ENCODE assay signal across 10 cellular contexts in the genomic region with DNA sequence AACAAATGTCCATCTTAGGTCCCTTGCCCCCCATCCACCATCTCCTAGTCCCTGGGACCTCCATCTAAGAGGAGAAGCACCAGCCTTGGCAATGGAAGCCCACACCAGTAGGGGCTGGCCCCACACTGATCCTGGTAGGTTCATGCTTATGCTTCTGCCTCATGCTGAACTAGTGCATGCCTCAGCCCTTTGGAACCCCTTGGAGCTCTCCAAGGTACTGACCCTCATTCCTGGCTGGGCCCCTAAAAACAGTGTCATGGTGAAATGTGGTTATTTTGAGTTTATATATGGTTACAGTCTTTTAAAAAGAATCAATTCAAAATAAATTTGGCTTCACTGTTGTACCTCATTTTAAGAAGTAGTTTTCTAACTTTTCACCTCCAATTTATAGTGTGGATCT.
DNase-seq lines count a peak whose midpoint lies in the region; ATAC-seq, FAIRE-seq and TF ChIP-seq lines count a peak whose summit lies in the region.
"Had no signal": no experiment of that assay in that cellular context is flagged by ENCODE, and none has a peak within 500 bp of the region (broad histone marks: within the 10 kb centered on the region; RNA-seq: fewer than 3 reads in every experiment).

No MANE protein-coding gene starts in this region.

- H3K4me3 Mint-ChIP-seq in neural progenitor cell, result no peak overlapping the region

- H3K27me3 ChIP-seq in GM12878 (replicated peaks in 1 of 2; ENCODE audit: control insufficient read depth in 2 of 2, insufficient read depth in 2 of 2, low read length in 1 of 2) (no peaks in the 10 kb centered on the region), neural progenitor cell (no peaks in the 10 kb centered on the region)

- H4K20me1 ChIP-seq in GM12878 (ENCODE audit: control insufficient read depth, insufficient read depth) (no peaks in the 10 kb centered on the region; the same call in 1 of the 2 replicates), neural progenitor cell (ENCODE audit: low read depth) (peaks cover 7% of the 10 kb centered on the region)

- TF ChIP-seq POLR2A in GM12878 (IDR thresholded peaks at IDR 0.05; ENCODE audit: low read depth, low read length), result no peak

- H3K79me2 ChIP-seq in GM12878 (ENCODE audit: control insufficient read depth, insufficient read depth, low read length), result 0 out of 2 replicates have a peak, but pooled peaks cover 3% of the 10 kb centered on the region
- H3K79me2 ChIP-seq in neural progenitor cell (ENCODE audit: low read depth), result no peaks in the 10 kb centered on the region

- FAIRE-seq in GM12878 (lab: Jason Lieb, UNC), result no peak

- POLR2A ChIA-PET in GM12878 (lab: Charles Lee), result interaction anchor here (1.0 to 1.5 kb wide), 2 partner anchors 82 to 137 kb away, joined by 3 read pairs; no protein-coding TSS in a partner anchor

- CTCF ChIA-PET in GM12878 (lab: Yijun Ruan, JAX), result interaction anchor here (0.9 to 4.7 kb wide), 15 partner anchors 25 to 363 kb away, joined by 3 to 35 read pairs (median 5); no protein-coding TSS in a partner anchor

- peaks cover 5% of the 10 kb centered on the region for H3F3A ChIP-seq in neural progenitor cell (ENCODE audit: low read depth)

- intact Hi-C loops in GM12878 (cut with micrococcal nuclease; ENCODE audit: unreplicated experiment), result loop anchor here (2.0 to 10.0 kb wide), 3 partner anchors 147 to 334 kb away; no protein-coding TSS in a partner anchor

- SMC1A ChIA-PET in GM12878 (lab: Charles Lee; ENCODE audit: uncharacterized antibody, unreplicated experiment), result interaction anchor here (0.9 to 5.1 kb wide), 16 partner anchors 21 to 297 kb away, joined by 3 to 36 read pairs (median 4); no protein-coding TSS in a partner anchor

- no peaks in the 10 kb centered on the region for H3K36me3 Mint-ChIP-seq in neural progenitor cell
- H3K36me3 Mint-ChIP-seq: activated naive CD4-positive, alpha-beta T cell treated with anti-CD3 and anti-CD28 coated beads, Interleukin-2, amount 50 U/mL, for 72 hours had no signal

- ATAC-seq in GM12878 (peak; percentile 33), GM21367 (IDR thresholded peaks at IDR 0.05; ENCODE audit: unreplicated experiment) (no peak), GM18520 (IDR thresholded peaks at IDR 0.05; ENCODE audit: unreplicated experiment) (no peak)
- ATAC-seq: right cardiac atrium had no signal

- peak; percentile 19; the same call in 1 of the 2 replicates for TF ChIP-seq RAD21 in GM12878 (IDR thresholded peaks at IDR 0.05; ENCODE audit: insufficient read depth, low read depth, low read length)

- H3K4me2 ChIP-seq in GM12878 (ENCODE audit: control insufficient read depth, insufficient read depth) (0 out of 2 replicates have a peak overlapping the region, but pooled peaks have one; percentile 35), neural progenitor cell (no peak overlapping the region)

- H3K9ac ChIP-seq in GM12878 (ENCODE audit: control insufficient read depth, insufficient read depth, low read length) (no peak overlapping the region), neural progenitor cell (no peak overlapping the region)

- peaks cover 15% of the 10 kb centered on the region for H3K4me1 Mint-ChIP-seq in neural progenitor cell

- TF ChIP-seq CTCF in GM20000 (IDR thresholded peaks at IDR 0.05; ENCODE audit: extremely low read depth, missing control alignments), result no peak
- TF ChIP-seq CTCF in GM12878 (IDR thresholded peaks at IDR 0.05 in 2 of 3, conservative IDR thresholded peaks at IDR 0.05 in 1 of 3; ENCODE audit: control insufficient read depth in 2 of 3, extremely low read depth in 1 of 3, insufficient read depth in 1 of 3, low read depth in 3 of 3, low read length in 3 of 3), result no peak
- no peak for TF ChIP-seq CTCF in neural progenitor cell (IDR thresholded peaks at IDR 0.05)

- DNase-seq in GM20000 (ENCODE audit: low spot score) (peak; percentile 49), OCI-M1 (lab: John Stamatoyannopoulos, UW) (peak; percentile 46), GM12878 (ENCODE audit: low read depth, low spot score) (no peak), neural progenitor cell (ENCODE audit: low spot score) (peak; percentile 74), T-helper 9 cell (no peak), SK-N-DZ (ENCODE audit: low spot score) (no peak)

- BruUV-seq in GM12878 (replicated peaks; lab: Mats Ljungman, UMichigan), result no TSS peak

- no peak overlapping the region for H3K27ac ChIP-seq in GM12878 (ENCODE audit: control insufficient read depth, insufficient read depth)
- no peak overlapping the region for H3K27ac ChIP-seq in neural progenitor cell

- in situ Hi-C loops in GM12878 (cut with MboI), result no loop called here

- no peaks in the 10 kb centered on the region for H3K36me3 ChIP-seq in GM12878 (ENCODE audit: control insufficient read depth in 2 of 2, insufficient read depth in 2 of 2, low read length in 1 of 2)
- H3K36me3 ChIP-seq in neural progenitor cell, result no peaks in the 10 kb centered on the region

- H3K4me3 ChIP-seq in GM12878, result no peak overlapping the region
- H3K4me3 ChIP-seq in neural progenitor cell, result no peak overlapping the region

- H2AFZ ChIP-seq in GM12878 (ENCODE audit: control insufficient read depth, low read depth, low read length) (no peak overlapping the region), neural progenitor cell (replicated peaks) (no peak overlapping the region)

- H3K27ac Mint-ChIP-seq in neural progenitor cell, result no peak overlapping the region

- TF ChIP-seq EP300 in GM12878 (IDR thresholded peaks at IDR 0.05; ENCODE audit: borderline replicate concordance in 1 of 2, control insufficient read depth in 1 of 2, low read depth in 2 of 2, low read length in 2 of 2), result no peak

- H3K9me3 Mint-ChIP-seq in neural progenitor cell, result no peaks in the 10 kb centered on the region
- H3K9me3 Mint-ChIP-seq: activated naive CD4-positive, alpha-beta T cell treated with anti-CD3 and anti-CD28 coated beads, Interleukin-2, amount 50 U/mL, for 72 hours had no signal

- RAD21 ChIA-PET in GM12878 (lab: Charles Lee; ENCODE audit: unreplicated experiment), result interaction anchor here (0.6 to 4.7 kb wide), 15 partner anchors 11 to 363 kb away, joined by 3 to 42 read pairs (median 7); no protein-coding TSS in a partner anchor

- peaks cover 9% of the 10 kb centered on the region for H3K27me3 Mint-ChIP-seq in neural progenitor cell (ENCODE audit: insufficient read depth, low read depth)

- H3K4me1 ChIP-seq in GM12878 (ENCODE audit: control insufficient read depth, insufficient read depth, low read length) (peaks cover 59% of the 10 kb centered on the region), neural progenitor cell (no peaks in the 10 kb centered on the region)

- H3K9me3 ChIP-seq in GM12878 (replicated peaks; ENCODE audit: control insufficient read depth, insufficient read depth, low read length) (no peaks in the 10 kb centered on the region), neural progenitor cell (ENCODE audit: low read depth) (no peaks in the 10 kb centered on the region)

TF ChIP-seq in GM12878, 131 proteins besides CTCF, POLR2A, EP300 and RAD21:
- TF ChIP-seq SMC3 (IDR thresholded peaks at IDR 0.05; ENCODE audit: borderline replicate concordance, low read length) (0 out of 2 replicates have a peak, but pooled peaks have one; percentile 8), MXI1 (IDR thresholded peaks at IDR 0.05; ENCODE audit: low read depth, low read length) (peak; percentile 95), RCOR1 (conservative IDR thresholded peaks at IDR 0.05; ENCODE audit: low read depth, low read length) (0 out of 2 replicates have a peak, but pooled peaks have one; percentile 39), SIN3A (IDR thresholded peaks at IDR 0.05; ENCODE audit: low read depth, low read length) (peak; percentile 54; the same call in 1 of the 2 replicates), ZNF24 (IDR thresholded peaks at IDR 0.05) (peak; percentile 25; the same call in 1 of the 2 replicates), ZNF274 (IDR thresholded peaks at IDR 0.05; ENCODE audit: insufficient read depth, insufficient read length) (no peak)
- TF ChIP-seq, protein P1, sequence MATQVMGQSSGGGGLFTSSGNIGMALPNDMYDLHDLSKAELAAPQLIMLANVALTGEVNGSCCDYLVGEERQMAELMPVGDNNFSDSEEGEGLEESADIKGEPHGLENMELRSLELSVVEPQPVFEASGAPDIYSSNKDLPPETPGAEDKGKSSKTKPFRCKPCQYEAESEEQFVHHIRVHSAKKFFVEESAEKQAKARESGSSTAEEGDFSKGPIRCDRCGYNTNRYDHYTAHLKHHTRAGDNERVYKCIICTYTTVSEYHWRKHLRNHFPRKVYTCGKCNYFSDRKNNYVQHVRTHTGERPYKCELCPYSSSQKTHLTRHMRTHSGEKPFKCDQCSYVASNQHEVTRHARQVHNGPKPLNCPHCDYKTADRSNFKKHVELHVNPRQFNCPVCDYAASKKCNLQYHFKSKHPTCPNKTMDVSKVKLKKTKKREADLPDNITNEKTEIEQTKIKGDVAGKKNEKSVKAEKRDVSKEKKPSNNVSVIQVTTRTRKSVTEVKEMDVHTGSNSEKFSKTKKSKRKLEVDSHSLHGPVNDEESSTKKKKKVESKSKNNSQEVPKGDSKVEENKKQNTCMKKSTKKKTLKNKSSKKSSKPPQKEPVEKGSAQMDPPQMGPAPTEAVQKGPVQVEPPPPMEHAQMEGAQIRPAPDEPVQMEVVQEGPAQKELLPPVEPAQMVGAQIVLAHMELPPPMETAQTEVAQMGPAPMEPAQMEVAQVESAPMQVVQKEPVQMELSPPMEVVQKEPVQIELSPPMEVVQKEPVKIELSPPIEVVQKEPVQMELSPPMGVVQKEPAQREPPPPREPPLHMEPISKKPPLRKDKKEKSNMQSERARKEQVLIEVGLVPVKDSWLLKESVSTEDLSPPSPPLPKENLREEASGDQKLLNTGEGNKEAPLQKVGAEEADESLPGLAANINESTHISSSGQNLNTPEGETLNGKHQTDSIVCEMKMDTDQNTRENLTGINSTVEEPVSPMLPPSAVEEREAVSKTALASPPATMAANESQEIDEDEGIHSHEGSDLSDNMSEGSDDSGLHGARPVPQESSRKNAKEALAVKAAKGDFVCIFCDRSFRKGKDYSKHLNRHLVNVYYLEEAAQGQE (IDR thresholded peaks at IDR 0.05; ENCODE audit: low read depth, low read length), result peak; percentile 99
- TF ChIP-seq, protein P2, sequence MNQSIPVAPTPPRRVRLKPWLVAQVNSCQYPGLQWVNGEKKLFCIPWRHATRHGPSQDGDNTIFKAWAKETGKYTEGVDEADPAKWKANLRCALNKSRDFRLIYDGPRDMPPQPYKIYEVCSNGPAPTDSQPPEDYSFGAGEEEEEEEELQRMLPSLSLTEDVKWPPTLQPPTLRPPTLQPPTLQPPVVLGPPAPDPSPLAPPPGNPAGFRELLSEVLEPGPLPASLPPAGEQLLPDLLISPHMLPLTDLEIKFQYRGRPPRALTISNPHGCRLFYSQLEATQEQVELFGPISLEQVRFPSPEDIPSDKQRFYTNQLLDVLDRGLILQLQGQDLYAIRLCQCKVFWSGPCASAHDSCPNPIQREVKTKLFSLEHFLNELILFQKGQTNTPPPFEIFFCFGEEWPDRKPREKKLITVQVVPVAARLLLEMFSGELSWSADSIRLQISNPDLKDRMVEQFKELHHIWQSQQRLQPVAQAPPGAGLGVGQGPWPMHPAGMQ (IDR thresholded peaks at IDR 0.05; ENCODE audit: borderline replicate concordance), result no peak

Comparison
In these comparisons a context has a peak if more than half of its experiments do, and no peak if none do; other contexts are left out.
1. DNase-seq: peak in GM20000 (single experiment), OCI-M1 (single experiment) and neural progenitor cell (single experiment); none in GM12878 (single experiment), T-helper 9 cell (single experiment) and SK-N-DZ (single experiment).